28 cellular contexts compared by ENCODE assay signal in the genomic region with DNA sequence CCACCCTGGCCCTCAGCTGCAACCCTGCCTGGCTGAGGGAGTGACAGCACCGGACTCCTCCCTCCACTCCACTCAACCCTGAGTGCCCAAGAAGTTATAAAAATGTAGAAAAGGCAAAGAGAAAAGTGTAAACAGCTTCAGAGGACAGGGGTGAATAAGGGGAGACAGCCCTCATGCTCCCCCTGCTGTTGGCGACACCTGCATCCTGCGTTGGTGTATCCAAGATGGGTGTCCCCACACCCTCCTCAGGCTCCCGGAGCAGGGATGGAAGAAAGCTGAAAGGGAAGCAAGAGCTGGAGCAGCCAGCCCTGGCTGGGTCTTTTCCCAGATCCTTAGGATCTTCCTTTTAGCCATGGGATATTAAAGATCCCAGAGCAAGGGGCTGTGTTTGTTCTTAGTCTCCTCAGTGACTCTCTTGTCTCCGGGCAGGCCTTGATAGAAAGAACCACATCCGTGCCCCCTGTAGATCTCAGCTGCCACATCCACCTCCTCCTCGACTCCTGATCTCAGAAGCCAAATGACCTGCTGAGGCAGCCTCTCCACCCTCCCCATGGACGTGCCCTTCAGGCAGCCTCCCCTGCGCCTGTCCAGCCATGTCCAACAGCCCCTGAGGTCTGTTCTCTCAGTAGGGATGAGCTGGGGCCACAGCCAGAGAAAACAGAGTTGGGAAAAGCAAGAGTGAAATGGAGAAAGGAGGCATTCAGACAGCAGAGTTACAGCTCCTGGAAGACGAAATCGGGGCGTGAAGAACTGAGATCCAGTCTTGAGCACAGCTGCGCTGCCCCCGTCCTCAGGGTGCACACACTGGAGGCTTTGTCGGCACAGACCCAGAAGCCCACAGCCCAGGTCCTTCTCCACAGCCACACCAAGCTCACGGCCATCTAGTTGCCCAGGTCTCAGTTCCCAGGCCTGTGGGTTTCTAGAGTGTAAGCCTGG. TPM values are rescaled to one million over a fixed set of nuclear protein-coding genes. Genes with fewer than 3 reads are reported as not detected.
DNase-seq lines count a peak whose midpoint lies in the region; ATAC-seq and TF ChIP-seq lines count a peak whose summit lies in the region.
"Had no signal": no experiment of that assay in that cellular context is flagged by ENCODE, and none has a peak within 500 bp of the region (broad histone marks: within the 10 kb centered on the region; RNA-seq: fewer than 3 reads in every experiment).

No MANE protein-coding gene starts in this region.

- H3K36me3 ChIP-seq in GM23338 (ENCODE audit: insufficient read depth) (peaks cover 11% of the 10 kb centered on the region), OCI-LY1 (ENCODE audit: insufficient read depth, low read length) (no peaks in the 10 kb centered on the region)
- H3K36me3 ChIP-seq: esophagus muscularis mucosa, SJCRH30, thyroid gland had no signal

- H3K4me1 Mint-ChIP-seq in GM23338 (peaks cover 37% of the 10 kb centered on the region), chondrocyte (ENCODE audit: low read depth) (no peaks in the 10 kb centered on the region), osteocyte (ENCODE audit: unreplicated experiment) (peaks cover 8% of the 10 kb centered on the region)

- H3K4me3 ChIP-seq in GM23338 (no peak overlapping the region), OCI-LY1 (ENCODE audit: low read depth, low read length, poor library complexity, severe bottlenecking) (no peak overlapping the region)
- H3K4me3 ChIP-seq: esophagus muscularis mucosa, SJCRH30, thyroid gland had no signal

- H3K79me2 ChIP-seq in GM23338 (replicated peaks; ENCODE audit: insufficient read depth): no peaks in the 10 kb centered on the region
- no peaks in the 10 kb centered on the region for H3K79me2 ChIP-seq in OCI-LY1 (ENCODE audit: insufficient read depth, low read length)

- H3K27me3 ChIP-seq in GM23338 (ENCODE audit: insufficient read depth) (no peaks in the 10 kb centered on the region), OCI-LY1 (ENCODE audit: insufficient read depth, low read length) (peaks cover 16% of the 10 kb centered on the region)
- H3K27me3 ChIP-seq: thyroid gland had no signal

- H3K9ac ChIP-seq in OCI-LY1 (ENCODE audit: low read length): no peak overlapping the region

- H2AFZ ChIP-seq in GM23338: no peak overlapping the region
- no peak overlapping the region for H2AFZ ChIP-seq in OCI-LY1 (ENCODE audit: low read length)

- H3K27me3 Mint-ChIP-seq in GM23338 (ENCODE audit: insufficient read depth, low read depth, poor library complexity): peaks cover 12% of the 10 kb centered on the region
- H3K27me3 Mint-ChIP-seq in chondrocyte (ENCODE audit: low read depth): peaks cover 17% of the 10 kb centered on the region
- peaks cover 16% of the 10 kb centered on the region for H3K27me3 Mint-ChIP-seq in osteocyte (ENCODE audit: unreplicated experiment)

- H3K9me3 Mint-ChIP-seq in GM23338 (no peaks in the 10 kb centered on the region; the same call in 1 of the 3 replicates), chondrocyte (ENCODE audit: low read depth) (no peaks in the 10 kb centered on the region), osteocyte (ENCODE audit: unreplicated experiment) (no peaks in the 10 kb centered on the region)
- H3K9me3 Mint-ChIP-seq: CD8-positive, alpha-beta T cell; natural killer cell had no signal

- no peak overlapping the region for H3K27ac Mint-ChIP-seq in GM23338
- H3K27ac Mint-ChIP-seq in chondrocyte (ENCODE audit: unreplicated experiment): no peak overlapping the region
- peak overlapping the region; percentile 61 for H3K27ac Mint-ChIP-seq in osteocyte (ENCODE audit: unreplicated experiment)
- H3K27ac Mint-ChIP-seq: CD8-positive, alpha-beta T cell; natural killer cell had no signal

- H3K4me3 Mint-ChIP-seq in GM23338: no peak overlapping the region
- H3K4me3 Mint-ChIP-seq in chondrocyte (ENCODE audit: unreplicated experiment): no peak overlapping the region
- H3K4me3 Mint-ChIP-seq in osteocyte (ENCODE audit: unreplicated experiment): no peak overlapping the region
- H3K4me3 Mint-ChIP-seq: activated CD8-positive, alpha-beta T cell treated with anti-CD3 and anti-CD28 coated beads, Interleukin-2, amount 10 ng/mL, durations not matched to agents 7 days and 5 days; CD8-positive, alpha-beta T cell; natural killer cell had no signal

- H3K4me2 ChIP-seq in GM23338 (no peak overlapping the region), OCI-LY1 (ENCODE audit: low read length) (no peak overlapping the region)

- H3K4me1 ChIP-seq in GM23338 (ENCODE audit: insufficient read depth) (peaks cover 2% of the 10 kb centered on the region; the same call in 1 of the 2 replicates), OCI-LY1 (ENCODE audit: insufficient read depth, low read length, severe bottlenecking) (no peaks in the 10 kb centered on the region)
- H3K4me1 ChIP-seq: esophagus muscularis mucosa, SJCRH30, thyroid gland had no signal

- DNase-seq in GM23338 (ENCODE audit: low spot score) (peak; percentile 55), chondrocyte (ENCODE audit: low spot score) (no peak), osteocyte (ENCODE audit: extremely low spot score, unreplicated experiment) (no peak), NCI-H524 (lab: John Stamatoyannopoulos, UW) (no peak), DMS 273 (lab: John Stamatoyannopoulos, UW; ENCODE audit: unreplicated experiment) (no peak)
- DNase-seq: activated CD8-positive, alpha-beta T cell treated with anti-CD3 and anti-CD28 coated beads, Interleukin-2, amount 10 ng/mL, durations not matched to agents 7 days and 5 days; activated naive CD4-positive, alpha-beta T cell treated with Interleukin-2 at 50 U/mL for 16 hours; activated T-cell treated with anti-CD3 and anti-CD28 coated beads, Interleukin-2, amount 50 U/mL, for 1 hour; anterior cingulate cortex; effector memory CD4-positive, alpha-beta T cell; left cardiac atrium; mesenchymal stem cell; MV-4-11; natural killer cell; NCI-H1694; NCI-H774; SJCRH30; stimulated activated CD4-positive, alpha-beta T cell treated with anti-CD3 and anti-CD28 coated beads, Interleukin-2, amount 100 ng/mL, for 24 hours; stimulated activated naive CD4-positive, alpha-beta T cell had no signal

- TF ChIP-seq CTCF in GM23338 (conservative IDR thresholded peaks at IDR 0.05; ENCODE audit: low read depth in 2 of 2) (peak; percentile 41 to 60; a peak in 3 of 4 replicates), OCI-LY1 (IDR thresholded peaks at IDR 0.05; ENCODE audit: low read length) (peak; percentile 22; the same call in 1 of the 2 replicates), chondrocyte (IDR thresholded peaks at IDR 0.05) (peak; percentile 9), osteocyte (IDR thresholded peaks at IDR 0.05) (no peak)

- H3K36me3 Mint-ChIP-seq in GM23338 (ENCODE audit: low read depth) (peaks cover 58% of the 10 kb centered on the region), chondrocyte (ENCODE audit: low read depth) (no peaks in the 10 kb centered on the region), osteocyte (ENCODE audit: unreplicated experiment) (peaks cover 18% of the 10 kb centered on the region)
- H3K36me3 Mint-ChIP-seq: CD8-positive, alpha-beta T cell; natural killer cell had no signal

- H3K27ac ChIP-seq in GM23338 (ENCODE audit: low read depth): no peak overlapping the region
- H3K27ac ChIP-seq in OCI-LY1 (ENCODE audit: low read depth, low read length, poor library complexity, severe bottlenecking): no peak overlapping the region
- H3K27ac ChIP-seq: esophagus muscularis mucosa, HL-60, SJCRH30, thyroid gland had no signal

- H3K9me3 ChIP-seq in OCI-LY1 (ENCODE audit: low read length): no peaks in the 10 kb centered on the region
- H3K9me3 ChIP-seq: esophagus muscularis mucosa, SJCRH30, thyroid gland had no signal

- no peaks in the 10 kb centered on the region; the same call in 1 of the 2 replicates for H3K9me2 ChIP-seq in GM23338 (ENCODE audit: insufficient read depth)
- H3K9me2 ChIP-seq in OCI-LY1 (ENCODE audit: low read depth, low read length): no peaks in the 10 kb centered on the region

- H3F3A ChIP-seq in GM23338 (replicated peaks; ENCODE audit: low read depth): no peaks in the 10 kb centered on the region
- no peaks in the 10 kb centered on the region for H3F3A ChIP-seq in OCI-LY1 (ENCODE audit: insufficient read depth, low read length)

- ATAC-seq in GM23338 (peak; percentile 50), HG03196 (IDR thresholded peaks at IDR 0.05; ENCODE audit: unreplicated experiment) (no peak)
- ATAC-seq: activated CD4-positive, CD25-positive, alpha-beta regulatory T cell treated with anti-CD3 and anti-CD28 coated beads, Interleukin-2, amount 50 U/mL, for 24 hours; activated CD8-positive, alpha-beta T cell treated with anti-CD3 and anti-CD28 coated beads, Interleukin-2, amount 10 ng/mL, durations not matched to agents 7 days and 5 days; CD8-positive, alpha-beta T cell; left cardiac atrium; natural killer cell had no signal

- H4K20me1 ChIP-seq in GM23338 (replicated peaks; ENCODE audit: insufficient read depth) (no peaks in the 10 kb centered on the region), OCI-LY1 (ENCODE audit: insufficient read depth, low read length) (no peaks in the 10 kb centered on the region)

TF ChIP-seq in GM23338, 12 proteins besides CTCF, POLR2A, EP300 and RAD21 (continues in another document):
- no peak for TF ChIP-seq STAT1 (IDR thresholded peaks at IDR 0.05; ENCODE audit: unreplicated experiment)

RNA-seq across cellular contexts. Expression of a gene that starts 6.8 kb away (rescaled TPM):
- 28.8 and 30.2 TPM in 2 replicates for total RNA-seq in GM23338 (2014; rRNA removed; shearing (Covaris generic))
- polyA plus RNA-seq in GM23338 (2016; fragmentation: Nextera tagmentation; extraction: Ambion mirVana): 4.7 and 5.4 TPM in 2 replicates
- 3.0 to 4.0 TPM (median 3.1 TPM) in 3 replicates for total RNA-seq in chondrocyte
- 17.0 and 18.4 TPM in 2 replicates for total RNA-seq in osteocyte

RNA-seq across cellular contexts. Expression of a gene that starts 25.4 kb away (rescaled TPM):
- total RNA-seq in GM23338 (2014; rRNA removed; shearing (Covaris generic)): 132 and 141 TPM in 2 replicates
- polyA plus RNA-seq in GM23338 (2016; fragmentation: Nextera tagmentation; extraction: Ambion mirVana): 108 and 111 TPM in 2 replicates
- 241 to 386 TPM (median 384 TPM) in 3 replicates for total RNA-seq in chondrocyte
- total RNA-seq in osteocyte: 370 and 412 TPM in 2 replicates

RNA-seq across cellular contexts. Expression of a gene that starts 39.8 kb away (rescaled TPM):
- total RNA-seq in GM23338 (2014; rRNA removed; shearing (Covaris generic)): 0.23 and 0.38 TPM in 2 replicates
- 0.43 and 0.48 TPM in 2 replicates for polyA plus RNA-seq in GM23338 (2016; fragmentation: Nextera tagmentation; extraction: Ambion mirVana)
- not detected in 3 replicates for total RNA-seq in chondrocyte
- not detected in 2 replicates for total RNA-seq in osteocyte
- total RNA-seq: CD8-positive, alpha-beta T cell; cerebellum; esophagus muscularis mucosa; left cardiac atrium; SJCRH30; T-helper 2 cell treated with Interferon-gamma antibody and Interleukin-4, amounts not matched to agents 100 ng/mL and 5 ng/mL, for 36 hours; thyroid gland had no signal

RNA-seq across cellular contexts. Expression of a gene that starts 52.9 kb away (rescaled TPM):
- total RNA-seq in GM23338 (2014; rRNA removed; shearing (Covaris generic)): 119 and 154 TPM in 2 replicates
- 60.7 and 66.1 TPM in 2 replicates for polyA plus RNA-seq in GM23338 (2016; fragmentation: Nextera tagmentation; extraction: Ambion mirVana)
- not detected in 3 replicates for total RNA-seq in chondrocyte
- not detected in 2 replicates for total RNA-seq in osteocyte
